In genomic region chr7:139966906-139967305, GRCh38 we compare ENCODE assay signal across 30 cellular contexts.
"Had no signal": no experiment of that assay in that cellular context is flagged by ENCODE, and none has a peak within 500 bp of the region (broad histone marks: within the 10 kb centered on the region; RNA-seq: fewer than 3 reads in every experiment).

No MANE protein-coding gene starts in this region.

- FAIRE-seq: colon had no signal

- DNase-seq: activated CD4-positive, alpha-beta memory T cell treated with anti-CD3 and anti-CD28 coated beads for 36 hours; activated CD4-positive, alpha-beta T cell treated with anti-CD3 and anti-CD28 coated beads for 36 hours; activated CD4-positive, alpha-beta T cell treated with anti-CD3 and anti-CD28 coated beads, Interleukin-2, amount 10 ng/mL, durations not matched to agents 24 days and 14 days; activated CD4-positive, CD25-positive, alpha-beta regulatory T cell; activated CD4-positive, CD25-positive, alpha-beta regulatory T cell treated with anti-CD3 and anti-CD28 coated beads, Interleukin-2, amount 50 U/mL, for 72 hours; activated CD8-positive, alpha-beta memory T cell treated with anti-CD3 and anti-CD28 coated beads, Interleukin-2, amount 10 ng/mL, durations not matched to agents 7 days and 5 days; activated CD8-positive, alpha-beta memory T cell treated with anti-CD3 and anti-CD28 coated beads, Interleukin-2, amount 50 U/mL, for 4 hours; activated CD8-positive, alpha-beta T cell treated with anti-CD3 and anti-CD28 coated beads, Interleukin-2, amount 10 ng/mL, durations not matched to agents 7 days and 5 days; activated effector memory CD4-positive, alpha-beta T cell treated with anti-CD3 and anti-CD28 coated beads, Interleukin-2, amount 50 U/mL, for 16 hours; activated naive CD4-positive, alpha-beta T cell treated with anti-CD3 and anti-CD28 coated beads for 36 hours; activated naive CD8-positive, alpha-beta T cell treated with anti-CD3 and anti-CD28 coated beads for 36 hours; activated naive CD8-positive, alpha-beta T cell treated with anti-CD3 and anti-CD28 coated beads, Interleukin-2, amount 50 U/mL, for 24 hours; activated T-cell treated with anti-CD3 and anti-CD28 coated beads, Interleukin-2, amount 50 U/mL, for 1 hour; activated T-cell treated with anti-CD3 and anti-CD28 coated beads, Interleukin-2, amount 50 U/mL, for 48 hours; adrenal gland; amygdala; aorta; body of pancreas; caudate nucleus; cortex of kidney; dermis blood vessel endothelial cell; effector CD4-positive, alpha-beta T cell; effector memory CD8-positive, alpha-beta T cell; erythroblast; foreskin keratinocyte; gastrocnemius medialis; glutamatergic neuron; T-helper 2 cell had no signal

- H3K27ac ChIP-seq: adrenal gland, body of pancreas, esophagus muscularis mucosa, foreskin keratinocyte, gastrocnemius medialis had no signal

- H3K4me3 ChIP-seq: adrenal gland, body of pancreas, esophagus muscularis mucosa, gastrocnemius medialis had no signal

- H3K9me3 ChIP-seq: adrenal gland, body of pancreas, esophagus muscularis mucosa, gastrocnemius medialis had no signal

- H3K27me3 ChIP-seq: adrenal gland, body of pancreas, esophagus muscularis mucosa, gastrocnemius medialis had no signal

- H3K36me3 ChIP-seq: adrenal gland, esophagus muscularis mucosa, gastrocnemius medialis had no signal

- H3K4me1 ChIP-seq: adrenal gland, body of pancreas, foreskin keratinocyte, gastrocnemius medialis had no signal

- ATAC-seq: activated CD4-positive, alpha-beta T cell treated with anti-CD3 and anti-CD28 coated beads for 36 hours; activated CD8-positive, alpha-beta memory T cell treated with anti-CD3 and anti-CD28 coated beads, Interleukin-2, amount 10 ng/mL, durations not matched to agents 7 days and 5 days; activated CD8-positive, alpha-beta T cell treated with anti-CD3 and anti-CD28 coated beads, Interleukin-2, amount 10 ng/mL, durations not matched to agents 7 days and 5 days; activated naive CD8-positive, alpha-beta T cell treated with anti-CD3 and anti-CD28 coated beads, Interleukin-2, amount 50 U/mL, for 24 hours; body of pancreas; effector memory CD8-positive, alpha-beta T cell; foreskin keratinocyte; gastrocnemius medialis had no signal
